Comparison of ENCODE assay signal across 1 cellular context in the genomic region with DNA sequence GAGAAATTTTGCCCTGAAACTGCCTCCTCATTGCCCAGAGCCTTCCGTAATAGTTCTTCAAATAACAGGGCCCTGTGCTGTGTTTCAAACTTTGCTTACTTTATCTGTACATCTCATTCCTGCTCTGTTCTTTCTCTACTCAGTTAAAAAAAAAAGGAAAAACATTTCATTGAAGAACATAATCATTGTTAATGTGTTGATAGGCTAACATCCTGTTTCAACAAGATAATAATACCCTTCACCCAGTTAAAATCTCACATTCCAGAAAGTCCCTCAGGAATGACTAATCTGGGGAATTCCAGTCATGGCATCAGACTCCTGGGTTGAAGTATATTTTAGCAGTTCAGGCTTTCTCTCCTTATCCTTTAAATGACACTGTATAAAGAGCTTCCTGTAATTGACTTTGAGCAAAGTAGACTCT.
TF ChIP-seq lines count a peak whose summit lies in the region.

No MANE protein-coding gene starts in this region.

TF ChIP-seq in SK-N-SH, 30 proteins besides CTCF, POLR2A, EP300 and RAD21 (continued from another document):
- TF ChIP-seq TEAD4 (IDR thresholded peaks at IDR 0.05; ENCODE audit: borderline replicate concordance, insufficient read depth) = peak; percentile 93
- TF ChIP-seq, protein P1, sequence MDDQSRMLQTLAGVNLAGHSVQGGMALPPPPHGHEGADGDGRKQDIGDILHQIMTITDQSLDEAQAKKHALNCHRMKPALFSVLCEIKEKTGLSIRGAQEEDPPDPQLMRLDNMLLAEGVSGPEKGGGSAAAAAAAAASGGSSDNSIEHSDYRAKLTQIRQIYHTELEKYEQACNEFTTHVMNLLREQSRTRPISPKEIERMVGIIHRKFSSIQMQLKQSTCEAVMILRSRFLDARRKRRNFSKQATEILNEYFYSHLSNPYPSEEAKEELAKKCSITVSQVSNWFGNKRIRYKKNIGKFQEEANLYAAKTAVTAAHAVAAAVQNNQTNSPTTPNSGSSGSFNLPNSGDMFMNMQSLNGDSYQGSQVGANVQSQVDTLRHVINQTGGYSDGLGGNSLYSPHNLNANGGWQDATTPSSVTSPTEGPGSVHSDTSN (IDR thresholded peaks at IDR 0.05) = peak; percentile 78
TF ChIP-seq in SK-N-SH: peak in this region for 11.
